ENCODE assay signal across 13 cellular contexts in the genomic region with DNA sequence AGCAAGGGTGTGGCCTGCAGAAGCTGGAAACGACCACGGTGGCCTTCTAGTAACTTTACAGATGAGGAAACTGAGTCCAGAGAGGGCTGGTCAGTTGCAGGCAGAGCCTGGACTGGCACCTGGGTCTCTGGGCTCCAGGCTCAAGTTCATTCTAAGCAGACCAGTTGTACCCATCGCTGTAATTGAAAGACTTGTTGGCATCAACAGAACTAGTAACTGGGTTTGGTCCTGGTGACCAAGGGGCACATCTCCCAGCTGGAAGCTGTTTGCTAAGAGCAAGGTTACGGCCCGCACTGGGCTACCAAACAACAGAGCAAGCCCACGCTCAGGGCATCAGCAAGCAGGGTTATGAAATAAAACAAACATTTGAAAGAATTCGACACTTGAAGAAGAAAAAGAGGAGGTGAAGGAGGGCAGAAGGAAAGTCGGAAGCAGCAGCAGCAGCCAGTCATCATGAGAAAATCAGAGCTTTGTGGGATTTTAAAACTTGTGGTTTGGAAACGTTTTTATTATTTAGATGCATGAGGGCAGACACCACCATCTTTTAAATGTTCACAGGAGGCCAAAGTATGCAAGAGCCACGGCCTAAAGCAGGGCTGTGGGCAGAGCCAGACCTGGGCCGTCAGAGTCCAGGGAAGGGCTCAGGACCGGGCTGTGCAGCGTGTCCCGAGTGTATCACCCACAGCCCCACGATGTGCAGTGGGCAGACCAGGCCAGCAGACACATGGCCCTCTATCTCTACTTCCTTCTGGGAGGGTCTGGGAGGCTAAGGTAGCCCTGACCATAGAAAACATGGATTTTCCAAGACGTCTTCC.
A peak's percentile ranks its signal among the peaks of the same experiment; 100 is the strongest.
DNase-seq lines count a peak whose midpoint lies in the region; ATAC-seq and TF ChIP-seq lines count a peak whose summit lies in the region.
"Had no signal": no experiment of that assay in that cellular context is flagged by ENCODE, and none has a peak within 500 bp of the region (broad histone marks: within the 10 kb centered on the region; RNA-seq: fewer than 3 reads in every experiment).

No MANE protein-coding gene starts in this region.

- peak; percentile 1; the same call in 1 of the 3 replicates for ATAC-seq in DND-41 (ENCODE audit: insufficient read depth, low read depth)
- peak; percentile 6 for ATAC-seq in HG02759 (IDR thresholded peaks at IDR 0.05; ENCODE audit: unreplicated experiment)
- no peak for ATAC-seq in T-helper 17 cell
- ATAC-seq in lung (ENCODE audit: insufficient read depth, low FRiP score), result peak; percentile 49
- no peak for ATAC-seq in HG02884 (IDR thresholded peaks at IDR 0.05; ENCODE audit: unreplicated experiment)
- no peak for ATAC-seq in activated CD4-positive, CD25-positive, alpha-beta regulatory T cell treated with anti-CD3 and anti-CD28 coated beads, Interleukin-2, amount 50 U/mL, for 24 hours

- H3K27ac ChIP-seq in DND-41 (ENCODE audit: low read length) (peak overlapping the region; percentile 95), lung (ENCODE audit: low read depth in 1 of 2, low read length in 1 of 2) (peak overlapping the region in 1 of 2 donors; percentile 30), OCI-LY7 (ENCODE audit: low read depth, low read length, poor library complexity, severe bottlenecking) (no peak overlapping the region)

- H3K4me2 ChIP-seq in DND-41 (ENCODE audit: insufficient read depth, low read length), result peak overlapping the region; percentile 66
- H3K4me2 ChIP-seq in OCI-LY7 (ENCODE audit: low read length), result no peak overlapping the region

- H3K4me3 Mint-ChIP-seq in T-helper 17 cell, result peak overlapping the region; percentile 76
- no peak overlapping the region for H3K4me3 Mint-ChIP-seq in chondrocyte (ENCODE audit: unreplicated experiment)
- H3K4me3 Mint-ChIP-seq: brain, H9, memory B cell had no signal

- H3K4me1 ChIP-seq in DND-41 (ENCODE audit: insufficient read depth, low read length), result peaks cover 78% of the 10 kb centered on the region
- H3K4me1 ChIP-seq in lung (ENCODE audit: control insufficient read depth in 2 of 2, insufficient read depth in 2 of 2, low read length in 2 of 2), result peaks cover 0 to 10% of the 10 kb centered on the region in 2 donors
- H3K4me1 ChIP-seq in OCI-LY7 (ENCODE audit: insufficient read depth, low read length, poor library complexity, severe bottlenecking), result no peaks in the 10 kb centered on the region

- intact Hi-C loops in OCI-LY7 (cut with micrococcal nuclease; ENCODE audit: unreplicated experiment), result no loop called here

- POLR2A ChIA-PET in OCI-LY7 (lab: Charles Lee), result no interaction called here

- H2AFZ ChIP-seq in DND-41 (ENCODE audit: low read depth, low read length) (no peak overlapping the region; the same call in 1 of the 2 replicates), OCI-LY7 (ENCODE audit: low read length) (no peak overlapping the region)

- H3K27ac Mint-ChIP-seq in T-helper 17 cell (peak overlapping the region; percentile 78), chondrocyte (ENCODE audit: unreplicated experiment) (no peak overlapping the region)
- H3K27ac Mint-ChIP-seq: H9, memory B cell had no signal

- H4K20me1 ChIP-seq in DND-41 (ENCODE audit: insufficient read depth, low read length), result no peaks in the 10 kb centered on the region
- no peaks in the 10 kb centered on the region for H4K20me1 ChIP-seq in OCI-LY7 (ENCODE audit: insufficient read depth, low read length)

- no peaks in the 10 kb centered on the region for H3K27me3 ChIP-seq in DND-41 (ENCODE audit: insufficient read depth, low read length, poor library complexity)
- H3K27me3 ChIP-seq in lung (ENCODE audit: control insufficient read depth, insufficient read depth), result no peaks in the 10 kb centered on the region

- WGBS in lung, 2 donors, result 43 to 55% methylated on average over 16 of the region's 16 CpGs

- H3K9me3 ChIP-seq in DND-41 (ENCODE audit: insufficient read depth, low read length, severe bottlenecking) (no peaks in the 10 kb centered on the region), T-helper 17 cell (ENCODE audit: control insufficient read depth, low read length, poor library complexity, severe bottlenecking) (no peaks in the 10 kb centered on the region), lung (ENCODE audit: control insufficient read depth in 2 of 2, insufficient read depth in 1 of 2, low read length in 1 of 2) (no peaks in the 10 kb centered on the region), OCI-LY7 (ENCODE audit: low read length) (no peaks in the 10 kb centered on the region)

- H3K9ac ChIP-seq in DND-41 (ENCODE audit: low read depth, low read length), result peak overlapping the region; percentile 64

- H3K4me1 Mint-ChIP-seq in T-helper 17 cell (peaks cover 40% of the 10 kb centered on the region), chondrocyte (ENCODE audit: low read depth) (peaks cover 11% of the 10 kb centered on the region)

- H3K27me3 Mint-ChIP-seq in T-helper 17 cell (no peaks in the 10 kb centered on the region), chondrocyte (ENCODE audit: low read depth) (peaks cover 8% of the 10 kb centered on the region)

- H3K9me2 ChIP-seq in OCI-LY7 (ENCODE audit: insufficient read depth, low read length), result no peaks in the 10 kb centered on the region

- H3K79me2 ChIP-seq in DND-41 (ENCODE audit: insufficient read depth, low read length) (no peaks in the 10 kb centered on the region), OCI-LY7 (ENCODE audit: insufficient read depth, low read depth, low read length) (no peaks in the 10 kb centered on the region)

- no TSS peak for BruUV-seq in OCI-LY7 (replicated peaks; lab: Mats Ljungman, UMichigan)

- H3K36me3 ChIP-seq in DND-41 (ENCODE audit: insufficient read depth, low read length) (no peaks in the 10 kb centered on the region), lung (ENCODE audit: control insufficient read depth in 2 of 2, insufficient read depth in 2 of 2, low read length in 2 of 2) (no peaks in the 10 kb centered on the region), OCI-LY7 (ENCODE audit: insufficient read depth, low read length) (no peaks in the 10 kb centered on the region)

- H3K4me3 ChIP-seq in DND-41 (ENCODE audit: low read depth in 1 of 2, low read length in 2 of 2) (peak overlapping the region in 1 of 2 experiments; percentile 43; a peak in 1 of 4 replicates), lung (no peak overlapping the region), OCI-LY7 (ENCODE audit: low read depth, low read length, poor library complexity, severe bottlenecking) (no peak overlapping the region)

- TF ChIP-seq CTCF in DND-41 (IDR thresholded peaks at IDR 0.05; ENCODE audit: borderline replicate concordance, extremely low read depth, low read length, poor library complexity, severe bottlenecking), result no peak
- no peak for TF ChIP-seq CTCF in lung (IDR thresholded peaks at IDR 0.05; ENCODE audit: control extremely low read depth, extremely low read depth)
- TF ChIP-seq CTCF in OCI-LY7 (conservative IDR thresholded peaks at IDR 0.05; ENCODE audit: low read length), result no peak
- no peak for TF ChIP-seq CTCF in chondrocyte (IDR thresholded peaks at IDR 0.05)

- no peaks in the 10 kb centered on the region for H3K9me3 Mint-ChIP-seq in chondrocyte (ENCODE audit: low read depth)

- H3K36me3 Mint-ChIP-seq in T-helper 17 cell (ENCODE audit: low read depth) (peaks cover 2% of the 10 kb centered on the region), chondrocyte (ENCODE audit: low read depth) (no peaks in the 10 kb centered on the region)
- H3K36me3 Mint-ChIP-seq: brain, memory B cell had no signal

- CTCF ChIA-PET in OCI-LY7 (lab: Charles Lee; ENCODE audit: unreplicated experiment), result no interaction called here

- DNase-seq in DND-41 (peak; percentile 59), T-helper 17 cell (no peak), lung (ENCODE audit: low spot score) (no peak), OCI-LY7 (ENCODE audit: low spot score) (no peak), chondrocyte (ENCODE audit: low spot score) (no peak)
- DNase-seq: H9, NCI-H2081 treated with DMSO at 0.1 percent for 48 hours, SHP77 had no signal

Comparison
In these comparisons a context has a peak if more than half of its experiments do, and no peak if none do; other contexts are left out.
1. ATAC-seq: peak in DND-41 (single experiment), HG02759 (single experiment) and lung (single experiment); none in T-helper 17 cell (single experiment), HG02884 (single experiment) and activated CD4-positive, CD25-positive, alpha-beta regulatory T cell treated with anti-CD3 and anti-CD28 coated beads, Interleukin-2, amount 50 U/mL, for 24 hours (0 of 2).